8 cellular contexts compared by ENCODE assay signal in the genomic region with DNA sequence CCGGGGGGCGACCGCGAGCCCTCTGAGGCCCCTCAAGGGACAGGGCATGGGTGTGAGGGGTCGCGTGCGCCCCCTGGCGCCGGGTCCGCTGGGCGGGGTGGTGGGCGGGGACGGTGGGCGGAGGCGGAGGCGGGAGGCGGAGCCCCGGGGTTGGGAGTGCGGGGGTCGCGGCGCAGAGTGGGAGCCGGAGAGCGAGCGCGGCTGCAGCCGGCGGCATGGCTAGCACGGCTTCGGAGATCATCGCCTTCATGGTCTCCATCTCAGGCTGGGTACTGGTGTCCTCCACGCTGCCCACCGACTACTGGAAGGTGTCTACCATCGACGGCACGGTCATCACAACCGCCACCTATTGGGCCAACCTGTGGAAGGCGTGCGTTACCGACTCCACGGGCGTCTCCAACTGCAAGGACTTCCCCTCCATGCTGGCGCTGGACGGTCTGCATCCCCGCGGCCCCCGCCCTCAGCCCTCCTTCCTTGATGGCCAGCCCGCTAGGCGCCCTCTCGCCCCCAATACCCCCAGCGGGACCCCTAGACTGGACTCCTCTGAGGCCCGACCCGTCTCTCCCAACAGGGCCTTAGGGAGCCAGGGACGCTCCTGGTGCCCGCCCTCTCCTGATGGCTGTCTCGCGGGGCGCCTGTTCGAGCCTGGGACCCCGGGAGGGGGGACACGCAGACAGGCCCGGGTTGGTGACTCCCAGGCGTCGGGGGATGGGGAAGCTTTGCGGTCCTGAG. TPM values are rescaled to one million over a fixed set of nuclear protein-coding genes. Genes with fewer than 3 reads are reported as not detected.
DNase-seq lines count a peak whose midpoint lies in the region; ATAC-seq and TF ChIP-seq lines count a peak whose summit lies in the region.

TSS of gene CLDN10 (plus strand) at position 182 of the 732 bp plus-strand sequence. CDS start at position 216, 34 bp downstream.

- H2BK12ac ChIP-seq in trophoblast cell (ENCODE audit: low read length) = no peak within 1 kb of the TSS

- peak within 1 kb of the TSS; percentile 55 for H3K4ac ChIP-seq in trophoblast cell (ENCODE audit: low read depth, low read length)

- no CpG with 5 or more reads among the region's 65 CpGs for WGBS in trophoblast cell (ENCODE audit: extremely low coverage, insufficient coverage, insufficient read length)

- no peak within 1 kb of the TSS for H2BK5ac ChIP-seq in trophoblast cell (ENCODE audit: low read depth, low read length, poor library complexity)

- no peaks in the 10 kb centered on the region for H3K79me1 ChIP-seq in trophoblast cell (ENCODE audit: low read length)

- H3K9ac ChIP-seq in trophoblast cell (ENCODE audit: low read length) = no peak within 1 kb of the TSS

- H4K8ac ChIP-seq in trophoblast cell (ENCODE audit: low read depth, low read length) = peak within 1 kb of the TSS; percentile 2

- no peak within 1 kb of the TSS for H4K91ac ChIP-seq in trophoblast cell (ENCODE audit: low read depth, low read length)

- peaks cover 2% of the 10 kb centered on the region for H3K79me2 ChIP-seq in trophoblast cell (ENCODE audit: control insufficient read depth, insufficient read depth, low read length, poor library complexity)

- no peak for ATAC-seq in GM21717 (IDR thresholded peaks at IDR 0.05; ENCODE audit: unreplicated experiment)

- no peaks in the 10 kb centered on the region for H3K27me3 ChIP-seq in trophoblast cell (ENCODE audit: insufficient read depth, low read length)

- no peak within 1 kb of the TSS for H3K27ac ChIP-seq in trophoblast cell (ENCODE audit: low read depth, low read length)

- H2BK120ac ChIP-seq in trophoblast cell (ENCODE audit: insufficient read depth, low read length, poor library complexity) = no peak within 1 kb of the TSS

- no peaks in the 10 kb centered on the region for H3K9me3 ChIP-seq in trophoblast cell (ENCODE audit: insufficient read depth, low read depth, low read length)

- peaks cover 8 to 14% of the 10 kb centered on the region in 2 experiments for H3K4me1 ChIP-seq in trophoblast cell (ENCODE audit: control insufficient read depth in 1 of 2, insufficient read depth in 2 of 2, low read length in 2 of 2)

- H4K12ac ChIP-seq in trophoblast cell (ENCODE audit: low read depth, low read length) = peak within 1 kb of the TSS; percentile 10

- no peak within 1 kb of the TSS for H3K18ac ChIP-seq in trophoblast cell (ENCODE audit: low read length)

- H3K4me3 ChIP-seq in GM12875 (ENCODE audit: low read depth, low read length) (no peak within 1 kb of the TSS), fibroblast of the aortic adventitia (ENCODE audit: low read depth, low read length) (no peak within 1 kb of the TSS), trophoblast cell (ENCODE audit: low read depth, low read length) (peak within 1 kb of the TSS; percentile 83)

- TF ChIP-seq CTCF in GM12875 (IDR thresholded peaks at IDR 0.05; ENCODE audit: borderline replicate concordance, insufficient read depth, low read depth, low read length) (0 out of 2 replicates have a peak, but pooled peaks have one; percentile 6), fibroblast of the aortic adventitia (IDR thresholded peaks at IDR 0.05; ENCODE audit: insufficient read depth, low read length) (peak; percentile 3)

- peak within 1 kb of the TSS; percentile 88 for H3K4me2 ChIP-seq in trophoblast cell (ENCODE audit: low read length)

- H2AK5ac ChIP-seq in trophoblast cell (ENCODE audit: low read length) = no peak within 1 kb of the TSS

- no peak within 1 kb of the TSS for H3K23ac ChIP-seq in trophoblast cell (ENCODE audit: low read length)

- DNase-seq in NCI-H1092 treated with DMSO at 0.1 percent for 48 hours (lab: John Stamatoyannopoulos, UW) (peak; percentile 26), fibroblast of the aortic adventitia (ENCODE audit: low read depth) (no peak), trophoblast cell (peak in 1 of 2 donors; percentile 18), medulla oblongata (ENCODE audit: extremely low spot score) (no peak), DMS 273 treated with DMSO at 0.1 percent for 48 hours (lab: John Stamatoyannopoulos, UW) (no peak), middle frontal gyrus (ENCODE audit: extremely low spot score, low spot score) (no peak)

- no peaks in the 10 kb centered on the region for H3K36me3 ChIP-seq in trophoblast cell (ENCODE audit: control insufficient read depth in 1 of 2, insufficient read depth in 2 of 2, low read length in 2 of 2)

- peak within 1 kb of the TSS; percentile 35 for H2AFZ ChIP-seq in trophoblast cell (ENCODE audit: insufficient read depth, low read length, poor library complexity)

- H3K14ac ChIP-seq in trophoblast cell (ENCODE audit: low read length) = peak within 1 kb of the TSS; percentile 40

RNA-seq across cellular contexts. Expression of gene CLDN10, which starts in this region (rescaled TPM):
- total RNA-seq in fibroblast of the aortic adventitia (ENCODE audit: low replicate concordance) = 0.27 TPM in 1 of 2 replicates, not detected in the other
- polyA plus RNA-seq in trophoblast cell (2013) = 3.5 and 3.8 TPM in 2 replicates
